ENCODE assay signal across 10 cellular contexts in the genomic region with DNA sequence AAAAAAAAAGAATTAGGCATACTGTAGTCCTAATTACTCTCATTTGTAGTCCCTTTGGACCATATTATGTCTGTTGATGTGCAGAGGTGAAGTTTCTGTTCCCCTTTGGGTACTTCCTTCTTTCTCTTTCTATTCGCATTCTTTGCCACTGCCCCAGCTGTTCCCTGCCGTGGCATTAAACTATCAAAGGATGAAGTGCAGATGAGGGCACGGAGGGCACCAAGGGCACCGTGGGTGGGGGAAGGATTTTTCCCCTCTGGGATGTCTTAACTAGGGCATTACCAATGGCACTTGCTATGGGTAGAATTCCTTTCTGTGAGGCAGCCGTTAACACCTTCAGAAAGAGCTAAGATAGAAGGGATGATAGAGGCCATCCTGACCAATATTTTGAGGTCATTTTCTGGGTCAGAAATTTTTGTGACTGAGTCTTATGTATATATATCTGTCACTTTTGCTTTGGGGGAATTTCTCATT. TPM values are rescaled to one million over a fixed set of nuclear protein-coding genes. Genes with fewer than 3 reads are reported as not detected.
A peak's percentile ranks its signal among the peaks of the same experiment; 100 is the strongest.
DNase-seq lines count a peak whose midpoint lies in the region; ATAC-seq and TF ChIP-seq lines count a peak whose summit lies in the region.
"Had no signal": no experiment of that assay in that cellular context is flagged by ENCODE, and none has a peak within 500 bp of the region (broad histone marks: within the 10 kb centered on the region; RNA-seq: fewer than 3 reads in every experiment).

No MANE protein-coding gene starts in this region.

- H3K9me3 ChIP-seq in MM.1S (replicated peaks; ENCODE audit: insufficient read depth, low read length) (no peaks in the 10 kb centered on the region), mucosa of descending colon (no peaks in the 10 kb centered on the region)

- intact Hi-C loops in mucosa of descending colon (cut with DNase I, micrococcal nuclease): no loop called here

- TF ChIP-seq CTCF in MM.1S (IDR thresholded peaks at IDR 0.05; ENCODE audit: low read length): no peak
- TF ChIP-seq CTCF in mucosa of descending colon (IDR thresholded peaks at IDR 0.05): no peak

- H3K36me3 ChIP-seq in MM.1S (replicated peaks; ENCODE audit: insufficient read depth, low read length) (no peaks in the 10 kb centered on the region), mucosa of descending colon (ENCODE audit: low read depth) (no peaks in the 10 kb centered on the region)

- H3K4me1 ChIP-seq in MM.1S (ENCODE audit: low read length): peaks cover 74% of the 10 kb centered on the region
- H3K4me1 ChIP-seq in mucosa of descending colon (ENCODE audit: low read depth): peaks cover 11% of the 10 kb centered on the region

- peak; percentile 92 for DNase-seq in MM.1S
- DNase-seq in mucosa of descending colon: peak in 1 of 3 donors; percentile 37
- DNase-seq in DMS114 treated with DMSO at 0.1 percent for 48 hours (lab: John Stamatoyannopoulos, UW; ENCODE audit: unreplicated experiment): no peak
- DNase-seq in putamen (ENCODE audit: low spot score): no peak
- no peak for DNase-seq in NCI-H2081 (lab: John Stamatoyannopoulos, UW)
- no peak for DNase-seq in NCI-H526 treated with DMSO at 0.1 percent for 48 hours (lab: John Stamatoyannopoulos, UW)
- DNase-seq: cerebellar nuclear complex, SW 1271 had no signal

- no peaks in the 10 kb centered on the region for H3K79me2 ChIP-seq in MM.1S (ENCODE audit: low read length)

- no peaks in the 10 kb centered on the region for H4K20me1 ChIP-seq in MM.1S (ENCODE audit: insufficient read depth, low read length)

- peak overlapping the region; percentile 49 for H3K4me2 ChIP-seq in MM.1S (ENCODE audit: low read depth, low read length)

- H3F3A ChIP-seq in MM.1S (ENCODE audit: insufficient read depth, low read length): peaks cover 25% of the 10 kb centered on the region

- no peak overlapping the region for H2AFZ ChIP-seq in MM.1S (ENCODE audit: low read length)

- ATAC-seq in GM18868 (IDR thresholded peaks at IDR 0.05; ENCODE audit: unreplicated experiment): peak; percentile 76
- ATAC-seq in HG02588 (IDR thresholded peaks at IDR 0.05; ENCODE audit: unreplicated experiment): peak; percentile 73
- ATAC-seq in mucosa of descending colon: peak; percentile 61

- H3K9me2 ChIP-seq in MM.1S (replicated peaks; ENCODE audit: insufficient read depth, low read length): no peaks in the 10 kb centered on the region

- peak overlapping the region; percentile 22; the same call in 1 of the 2 replicates for H3K27ac ChIP-seq in MM.1S (ENCODE audit: low read length)

- H3K4me3 ChIP-seq in MM.1S (ENCODE audit: low read length) (no peak overlapping the region), mucosa of descending colon (no peak overlapping the region)

- H3K27me3 ChIP-seq in MM.1S (replicated peaks; ENCODE audit: insufficient read depth, low read length): 0 out of 2 replicates have a peak, but pooled peaks cover 13% of the 10 kb centered on the region

- no peak overlapping the region for H3K9ac ChIP-seq in MM.1S (ENCODE audit: low read length)

RNA-seq across cellular contexts. Expression of a gene that starts 4.9 kb away (rescaled TPM):
- total RNA-seq in mucosa of descending colon: 10 to 100 TPM; 68.4 to 75.2 (median 72.1) TPM

RNA-seq across cellular contexts. Expression of a gene that starts 44.4 kb away (rescaled TPM):
- 1 to 10 TPM in 2 of 3 donors, under 1 TPM in 1; 0.61 to 4.7 (median 1.4) TPM for total RNA-seq in mucosa of descending colon
